12 cellular contexts compared by ENCODE assay signal in the genomic region with DNA sequence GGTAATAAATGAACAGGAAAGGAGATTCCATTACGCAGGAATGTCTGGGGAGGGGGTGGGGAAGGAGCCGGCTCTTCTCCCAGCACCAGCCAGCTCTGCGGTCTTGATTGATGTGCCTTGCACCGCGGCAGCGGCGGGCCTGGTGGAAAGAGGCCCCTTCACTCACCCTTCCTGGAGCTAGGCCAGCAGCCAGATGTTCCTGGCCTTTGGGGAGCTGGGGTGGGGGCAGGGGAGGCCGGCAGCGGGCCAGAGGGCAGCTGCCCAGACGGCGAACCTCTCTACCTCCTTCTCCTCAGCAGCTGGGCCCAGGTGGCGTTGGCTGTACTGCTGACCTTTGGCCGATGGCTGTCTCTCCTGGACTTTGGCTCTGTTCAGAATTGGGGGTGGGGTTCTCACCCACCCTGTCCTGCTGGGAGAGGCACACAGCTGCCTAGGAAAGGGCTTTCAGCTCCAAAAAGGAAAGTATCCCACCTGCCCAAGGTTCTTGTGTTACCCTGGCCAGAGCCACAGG. TPM values are rescaled to one million over a fixed set of nuclear protein-coding genes. Genes with fewer than 3 reads are reported as not detected.
A peak's percentile ranks its signal among the peaks of the same experiment; 100 is the strongest.
DNase-seq lines count a peak whose midpoint lies in the region; ATAC-seq and TF ChIP-seq lines count a peak whose summit lies in the region.
"Had no signal": no experiment of that assay in that cellular context is flagged by ENCODE, and none has a peak within 500 bp of the region (broad histone marks: within the 10 kb centered on the region; RNA-seq: fewer than 3 reads in every experiment).

No MANE protein-coding gene starts in this region.

- no peaks in the 10 kb centered on the region for H3K36me3 ChIP-seq in mucosa of rectum (ENCODE audit: control insufficient read depth in 2 of 2, insufficient read depth in 2 of 2, low read length in 2 of 2)

- no peak for DNase-seq in stimulated activated naive CD8-positive, alpha-beta T cell treated with anti-CD3 and anti-CD28 coated beads, Interleukin-15, amount 100 ng/mL, for 72 hours
- DNase-seq in stimulated activated naive CD8-positive, alpha-beta T cell treated with anti-CD3 and anti-CD28 coated beads, Interleukin-15, Interleukin-2, amounts not matched to agents 100 U/mL and 50 U/mL, for 24 hours = no peak
- DNase-seq in fibroblast of villous mesenchyme (ENCODE audit: low read depth) (peak; percentile 92), midbrain (lab: John Stamatoyannopoulos, UW) (no peak), ecto neural progenitor cell (ENCODE audit: low spot score) (no peak), NCI-H748 treated with DMSO at 0.1 percent for 48 hours (lab: John Stamatoyannopoulos, UW) (no peak)
- DNase-seq in activated T-cell treated with anti-CD3 and anti-CD28 coated beads, Interleukin-2, amount 50 U/mL, for 48 hours = no peak
- DNase-seq: activated CD8-positive, alpha-beta memory T cell treated with anti-CD3 and anti-CD28 coated beads for 24 hours; activated naive CD8-positive, alpha-beta T cell treated with anti-CD3 and anti-CD28 coated beads, Interleukin-2, amount 50 U/mL, for 24 hours; immature natural killer cell; NCI-H526 had no signal

- peak; percentile 29 for ATAC-seq in stimulated activated naive CD8-positive, alpha-beta T cell treated with anti-CD3 and anti-CD28 coated beads, Interleukin-15, amount 100 ng/mL, for 72 hours
- ATAC-seq in stimulated activated naive CD8-positive, alpha-beta T cell treated with anti-CD3 and anti-CD28 coated beads, Interleukin-15, Interleukin-2, amounts not matched to agents 100 U/mL and 50 U/mL, for 24 hours = no peak
- ATAC-seq: activated naive CD8-positive, alpha-beta T cell treated with anti-CD3 and anti-CD28 coated beads, Interleukin-2, amount 50 U/mL, for 24 hours had no signal

- H3K9me3 ChIP-seq in mucosa of rectum (ENCODE audit: control insufficient read depth in 2 of 2, low read length in 2 of 2) = no peaks in the 10 kb centered on the region

- H3K4me3 ChIP-seq in fibroblast of villous mesenchyme (ENCODE audit: low read depth, low read length) = no peak overlapping the region
- H3K4me3 ChIP-seq in mucosa of rectum (ENCODE audit: low read length in 2 of 2) = peak overlapping the region; percentile 38 to 49

- H3K27me3 ChIP-seq in mucosa of rectum (ENCODE audit: control insufficient read depth in 2 of 2, insufficient read depth in 2 of 2, low read length in 2 of 2) = no peaks in the 10 kb centered on the region

- H3K9me3 Mint-ChIP-seq in stimulated activated naive CD8-positive, alpha-beta T cell treated with anti-CD3 and anti-CD28 coated beads, Interleukin-15, amount 100 ng/mL, for 72 hours = no peaks in the 10 kb centered on the region
- H3K9me3 Mint-ChIP-seq: activated naive CD8-positive, alpha-beta T cell treated with anti-CD3 and anti-CD28 coated beads, Interleukin-2, amount 50 U/mL, for 24 hours; immature natural killer cell had no signal

- no peak overlapping the region for H3K27ac Mint-ChIP-seq in stimulated activated naive CD8-positive, alpha-beta T cell treated with anti-CD3 and anti-CD28 coated beads, Interleukin-15, amount 100 ng/mL, for 72 hours
- H3K27ac Mint-ChIP-seq: activated naive CD8-positive, alpha-beta T cell treated with anti-CD3 and anti-CD28 coated beads, Interleukin-2, amount 50 U/mL, for 24 hours; immature natural killer cell had no signal

- TF ChIP-seq CTCF in fibroblast of villous mesenchyme (IDR thresholded peaks at IDR 0.05; ENCODE audit: insufficient read depth, low read depth, low read length) = no peak

- no peak overlapping the region for H3K4me3 Mint-ChIP-seq in stimulated activated naive CD8-positive, alpha-beta T cell treated with anti-CD3 and anti-CD28 coated beads, Interleukin-15, amount 100 ng/mL, for 72 hours
- H3K4me3 Mint-ChIP-seq: activated naive CD8-positive, alpha-beta T cell treated with anti-CD3 and anti-CD28 coated beads, Interleukin-2, amount 50 U/mL, for 24 hours; immature natural killer cell had no signal

- peak overlapping the region; percentile 26 to 39 for H3K9ac ChIP-seq in mucosa of rectum (ENCODE audit: low read depth in 1 of 2, low read length in 2 of 2)

- peak overlapping the region; percentile 59 to 88 for H3K27ac ChIP-seq in mucosa of rectum (ENCODE audit: low read depth in 2 of 2, low read length in 2 of 2)

- no peaks in the 10 kb centered on the region for H3K4me1 Mint-ChIP-seq in stimulated activated naive CD8-positive, alpha-beta T cell treated with anti-CD3 and anti-CD28 coated beads, Interleukin-15, amount 100 ng/mL, for 72 hours
- H3K4me1 Mint-ChIP-seq: activated naive CD8-positive, alpha-beta T cell treated with anti-CD3 and anti-CD28 coated beads, Interleukin-2, amount 50 U/mL, for 24 hours; immature natural killer cell had no signal

- H3K4me1 ChIP-seq in mucosa of rectum (ENCODE audit: control insufficient read depth in 2 of 2, insufficient read depth in 2 of 2, low read length in 2 of 2) = peaks cover 33 to 57% of the 10 kb centered on the region in 2 donors

- H3K27me3 Mint-ChIP-seq in stimulated activated naive CD8-positive, alpha-beta T cell treated with anti-CD3 and anti-CD28 coated beads, Interleukin-15, amount 100 ng/mL, for 72 hours = peaks cover 16% of the 10 kb centered on the region

RNA-seq across cellular contexts. Expression of a gene that starts 58.1 kb away (rescaled TPM):
- total RNA-seq in fibroblast of villous mesenchyme = 7.3 and 10.6 TPM in 2 replicates
